In the genomic region with DNA sequence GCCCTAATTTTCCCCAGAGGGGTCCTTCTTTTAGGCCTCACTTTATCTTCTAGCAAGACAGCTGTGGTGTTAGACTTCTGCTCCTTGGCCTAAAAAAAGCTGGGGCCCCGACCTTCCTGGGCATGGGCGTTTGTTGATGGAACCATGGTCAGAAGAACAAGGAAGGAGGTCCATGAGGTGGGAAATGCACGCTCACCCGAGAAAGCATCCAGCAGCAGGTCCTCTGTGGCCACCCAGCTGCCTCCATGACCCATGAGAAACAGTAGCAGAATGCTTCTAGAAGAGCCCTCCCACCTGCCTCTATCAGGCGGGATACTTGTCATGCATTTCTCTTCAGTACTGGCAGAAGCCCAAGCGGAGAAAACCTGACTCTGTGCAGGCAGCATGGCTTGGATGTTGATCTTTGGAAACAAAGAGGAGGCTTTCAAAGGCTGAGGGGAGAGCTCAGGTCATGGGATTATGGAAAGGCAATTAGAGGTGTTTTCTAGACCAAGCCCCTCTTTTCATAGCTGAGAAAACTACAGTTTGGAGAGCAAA, we compare ENCODE assay signal across 15 cellular contexts.
"Had no signal": no experiment of that assay in that cellular context is flagged by ENCODE, and none has a peak within 500 bp of the region (broad histone marks: within the 10 kb centered on the region; RNA-seq: fewer than 3 reads in every experiment).

No MANE protein-coding gene starts in this region.

- H3K36me3 Mint-ChIP-seq: mesothelial cell of epicardium; stimulated activated effector memory CD8-positive, alpha-beta T cell treated with anti-CD3 and anti-CD28 coated beads, Interleukin-12 subunit alpha, Interleukin-12 subunit beta, amount 100 ng/mL, for 72 hours had no signal

- H3K27ac ChIP-seq: lower lobe of right lung, neutrophil, tibial nerve had no signal

- H3K4me3 Mint-ChIP-seq: activated naive CD8-positive, alpha-beta T cell treated with anti-CD3 and anti-CD28 coated beads for 36 hours; endodermal cell; mesothelial cell of epicardium; stimulated activated effector memory CD8-positive, alpha-beta T cell treated with anti-CD3 and anti-CD28 coated beads, Interleukin-12 subunit alpha, Interleukin-12 subunit beta, amount 100 ng/mL, for 72 hours had no signal

- H3K27me3 ChIP-seq: neutrophil, tibial nerve had no signal

- H3K9me3 Mint-ChIP-seq: activated naive CD8-positive, alpha-beta T cell treated with anti-CD3 and anti-CD28 coated beads for 36 hours; mesothelial cell of epicardium; stimulated activated effector memory CD8-positive, alpha-beta T cell treated with anti-CD3 and anti-CD28 coated beads, Interleukin-12 subunit alpha, Interleukin-12 subunit beta, amount 100 ng/mL, for 72 hours had no signal

- H3K4me3 ChIP-seq: lower lobe of right lung, tibial nerve had no signal

- H3K9me3 ChIP-seq: lower lobe of right lung, neutrophil had no signal

- DNase-seq: activated CD4-positive, alpha-beta T cell treated with anti-CD3 and anti-CD28 coated beads, Interleukin-2, amount 50 U/mL, for 4 hours; activated CD4-positive, CD25-positive, alpha-beta regulatory T cell treated with anti-CD3 and anti-CD28 coated beads, Interleukin-2, amount 50 U/mL, for 72 hours; activated gamma-delta T cell treated with Interleukin-2 at 50 U/mL for 16 hours; activated naive CD8-positive, alpha-beta T cell treated with anti-CD3 and anti-CD28 coated beads for 36 hours; activated T-cell treated with anti-CD3 and anti-CD28 coated beads, Interleukin-2, amount 50 U/mL, for 48 hours; endodermal cell; erythroblast; hippocampal formation; lower lobe of right lung; retina; T-helper 9 cell had no signal

- H3K36me3 ChIP-seq: lower lobe of right lung, tibial nerve had no signal

- ATAC-seq: lower lobe of right lung; stimulated activated effector memory CD8-positive, alpha-beta T cell treated with anti-CD3 and anti-CD28 coated beads, Interleukin-12 subunit alpha, Interleukin-12 subunit beta, amount 100 ng/mL, for 72 hours had no signal

- H3K27me3 Mint-ChIP-seq: activated naive CD8-positive, alpha-beta T cell treated with anti-CD3 and anti-CD28 coated beads for 36 hours had no signal

- H3K27ac Mint-ChIP-seq: activated naive CD8-positive, alpha-beta T cell treated with anti-CD3 and anti-CD28 coated beads for 36 hours; endodermal cell; mesothelial cell of epicardium; stimulated activated effector memory CD8-positive, alpha-beta T cell treated with anti-CD3 and anti-CD28 coated beads, Interleukin-12 subunit alpha, Interleukin-12 subunit beta, amount 100 ng/mL, for 72 hours had no signal
